ENCODE assay signal across 9 cellular contexts in genomic region chr2:6828299-6828584, GRCh38. TPM values are rescaled to one million over a fixed set of nuclear protein-coding genes. Genes with fewer than 3 reads are reported as not detected.
DNase-seq lines count a peak whose midpoint lies in the region; ATAC-seq, FAIRE-seq and TF ChIP-seq lines count a peak whose summit lies in the region.
"Had no signal": no experiment of that assay in that cellular context is flagged by ENCODE, and none has a peak within 500 bp of the region (broad histone marks: within the 10 kb centered on the region; RNA-seq: fewer than 3 reads in every experiment).

No MANE protein-coding gene starts in this region.

- intact Hi-C loops in left lung (cut with DNase I): no loop called here

- no peaks in the 10 kb centered on the region for H3K4me1 ChIP-seq in astrocyte (ENCODE audit: insufficient read depth, low read length)
- H3K4me1 ChIP-seq in left lung: peaks cover 4 to 18% of the 10 kb centered on the region in 2 donors

- ATAC-seq in left lung: peak; percentile 71
- no peak for ATAC-seq in GM19455 (IDR thresholded peaks at IDR 0.05; ENCODE audit: unreplicated experiment)
- no peak for ATAC-seq in GM18505 (IDR thresholded peaks at IDR 0.05; ENCODE audit: unreplicated experiment)

- FAIRE-seq in astrocyte (lab: Jason Lieb, UNC): peak; percentile 82

- no peaks in the 10 kb centered on the region for H4K20me1 ChIP-seq in astrocyte (ENCODE audit: insufficient read depth, low read length)

- H3K9ac ChIP-seq in astrocyte (ENCODE audit: low read length): no peak overlapping the region

- H3K27ac Mint-ChIP-seq in astrocyte (ENCODE audit: unreplicated experiment): peak overlapping the region; percentile 64
- H3K27ac Mint-ChIP-seq: IgD-negative memory B cell had no signal

- H3K4me3 Mint-ChIP-seq in astrocyte (ENCODE audit: unreplicated experiment): no peak overlapping the region
- H3K4me3 Mint-ChIP-seq: IgD-negative memory B cell had no signal

- H2AFZ ChIP-seq in astrocyte (ENCODE audit: low read depth, low read length): no peak overlapping the region

- H3K27ac ChIP-seq in astrocyte (ENCODE audit: low read depth, low read length) (no peak overlapping the region), left lung (peak overlapping the region in 1 of 2 donors; percentile 33)

- H3K9me3 Mint-ChIP-seq in astrocyte (ENCODE audit: unreplicated experiment): peaks cover 12% of the 10 kb centered on the region

- H3K27me3 ChIP-seq in astrocyte (ENCODE audit: insufficient read depth, low read length) (no peaks in the 10 kb centered on the region), left lung (no peaks in the 10 kb centered on the region)

- H3K4me3 ChIP-seq in astrocyte (ENCODE audit: insufficient read depth, low read depth, low read length): no peak overlapping the region
- no peak overlapping the region for H3K4me3 ChIP-seq in left lung

- peak; percentile 54 for TF ChIP-seq CTCF in astrocyte (IDR thresholded peaks at IDR 0.05; ENCODE audit: insufficient read depth, low read depth, low read length)
- peak; percentile 36 to 48 for TF ChIP-seq CTCF in left lung (IDR thresholded peaks at IDR 0.05)

- H3K36me3 Mint-ChIP-seq in astrocyte (ENCODE audit: low read depth, unreplicated experiment): no peaks in the 10 kb centered on the region

- H3K79me2 ChIP-seq in astrocyte (ENCODE audit: insufficient read depth, low read length): no peaks in the 10 kb centered on the region

- H3K36me3 ChIP-seq in astrocyte (ENCODE audit: insufficient read depth, low read length) (no peaks in the 10 kb centered on the region), left lung (no peaks in the 10 kb centered on the region)

- H3K9me3 ChIP-seq in astrocyte (ENCODE audit: insufficient read depth, low read depth, low read length) (no peaks in the 10 kb centered on the region), left lung (peaks cover 0 to 18% of the 10 kb centered on the region in 2 donors)

- H3K4me1 Mint-ChIP-seq in astrocyte (ENCODE audit: low read depth, unreplicated experiment): peaks cover 9% of the 10 kb centered on the region

- no peaks in the 10 kb centered on the region for H3K27me3 Mint-ChIP-seq in astrocyte (ENCODE audit: low read depth, unreplicated experiment)
- H3K27me3 Mint-ChIP-seq: IgD-negative memory B cell had no signal

- no peak for TF ChIP-seq POLR2A in GM18505 (IDR thresholded peaks at IDR 0.05; ENCODE audit: borderline replicate concordance, extremely low read depth, insufficient read depth, insufficient read length)

- H3K4me2 ChIP-seq in astrocyte (ENCODE audit: low read length): peak overlapping the region; percentile 21

- DNase-seq in COR-L47 (lab: John Stamatoyannopoulos, UW) (peak; percentile 67), NAMALWA (ENCODE audit: low spot score) (peak; percentile 55), astrocyte (ENCODE audit: low read depth) (peak; percentile 36), left lung (no peak), HPDE6-E6E7 (ENCODE audit: extremely low spot score) (no peak)
- no peak for DNase-seq in activated naive CD4-positive, alpha-beta T cell (lab: John Stamatoyannopoulos, UW)

RNA-seq across cellular contexts. Expression of gene CMPK2, which starts 37.5 kb away (rescaled TPM):
- total RNA-seq in astrocyte (32.5 and 38.6 TPM in 2 replicates), left lung (10 to 100 TPM in 1 of 2 donors, 1 to 10 TPM in 1; 9.3 to 20.2 TPM)

RNA-seq across cellular contexts. Expression of gene RSAD2, which starts 49.3 kb away (rescaled TPM):
- total RNA-seq in astrocyte (9.5 and 11.8 TPM in 2 replicates), left lung (10 to 100 TPM; 12.5 to 23.1 TPM)

Comparison
In these comparisons a context has a peak if more than half of its experiments do, and no peak if none do; other contexts are left out.
1. DNase-seq: peak in COR-L47 (single experiment), NAMALWA (single experiment) and astrocyte (single experiment); none in left lung (0 of 2), HPDE6-E6E7 (single experiment) and activated naive CD4-positive, alpha-beta T cell (0 of 4).